ENCODE assay signal across 1 cellular context in genomic region chr9:123377211-123377971, GRCh38.
TF ChIP-seq lines count a peak whose summit lies in the region.

No MANE protein-coding gene starts in this region.

TF ChIP-seq in SK-N-SH treated with all-trans-retinoic acid at 6 μM for 48 hours, 23 proteins besides CTCF, POLR2A, EP300 and RAD21 (continued from another document):
- TF ChIP-seq CREB5 (CRISPR knock-in tag; IDR thresholded peaks at IDR 0.05; ENCODE audit: low read depth) (no peak), OSR1 (CRISPR knock-in tag; IDR thresholded peaks at IDR 0.05) (no peak), POU6F1 (CRISPR knock-in tag; IDR thresholded peaks at IDR 0.05; ENCODE audit: borderline replicate concordance, low read depth) (no peak), TCF4 (CRISPR knock-in tag; IDR thresholded peaks at IDR 0.05; ENCODE audit: borderline replicate concordance) (no peak), ZNF565 (CRISPR knock-in tag; conservative IDR thresholded peaks at IDR 0.05; ENCODE audit: low read depth) (no peak), ESRRG (CRISPR knock-in tag; IDR thresholded peaks at IDR 0.05) (no peak), CSRNP3 (CRISPR knock-in tag; IDR thresholded peaks at IDR 0.05) (no peak), ZC3H10 (CRISPR knock-in tag; IDR thresholded peaks at IDR 0.05) (no peak), PATZ1 (CRISPR knock-in tag; IDR thresholded peaks at IDR 0.05; ENCODE audit: borderline replicate concordance) (no peak), CSDC2 (CRISPR knock-in tag; IDR thresholded peaks at IDR 0.05) (no peak), TOX (CRISPR knock-in tag; IDR thresholded peaks at IDR 0.05; ENCODE audit: borderline replicate concordance) (no peak), ISL1 (CRISPR knock-in tag; IDR thresholded peaks at IDR 0.05) (no peak), GLIS3 (CRISPR knock-in tag; IDR thresholded peaks at IDR 0.05) (no peak), BACH2 (CRISPR knock-in tag; IDR thresholded peaks at IDR 0.05; ENCODE audit: borderline replicate concordance) (no peak), ZFP3 (CRISPR knock-in tag; IDR thresholded peaks at IDR 0.05) (no peak), PPARA (CRISPR knock-in tag; IDR thresholded peaks at IDR 0.05; ENCODE audit: borderline replicate concordance) (no peak)
